19 cellular contexts compared by ENCODE assay signal in genomic region chr11:122879785-122880184, GRCh38. TPM values are rescaled to one million over a fixed set of nuclear protein-coding genes. Genes with fewer than 3 reads are reported as not detected.
DNase-seq lines count a peak whose midpoint lies in the region; ATAC-seq and TF ChIP-seq lines count a peak whose summit lies in the region.
"Had no signal": no experiment of that assay in that cellular context is flagged by ENCODE, and none has a peak within 500 bp of the region (broad histone marks: within the 10 kb centered on the region; RNA-seq: fewer than 3 reads in every experiment).

No MANE protein-coding gene starts in this region.

- H3K36me3 Mint-ChIP-seq in GM23338 (ENCODE audit: low read depth) (no peaks in the 10 kb centered on the region), T-helper 17 cell (ENCODE audit: low read depth) (no peaks in the 10 kb centered on the region)
- H3K36me3 Mint-ChIP-seq: activated CD4-positive, alpha-beta memory T cell treated with anti-CD3 and anti-CD28 coated beads for 36 hours; immature natural killer cell had no signal

- H3K9me3 Mint-ChIP-seq in GM23338 = no peaks in the 10 kb centered on the region
- H3K9me3 Mint-ChIP-seq: activated CD4-positive, alpha-beta memory T cell treated with anti-CD3 and anti-CD28 coated beads for 36 hours; activated naive CD4-positive, alpha-beta T cell treated with anti-CD3 and anti-CD28 coated beads for 36 hours; immature natural killer cell had no signal

- H3K9me3 ChIP-seq in T-helper 17 cell (ENCODE audit: control insufficient read depth, low read length, poor library complexity, severe bottlenecking) (no peaks in the 10 kb centered on the region), neural cell (ENCODE audit: low read length) (no peaks in the 10 kb centered on the region), tibial artery (no peaks in the 10 kb centered on the region)
- H3K9me3 ChIP-seq: right atrium auricular region had no signal

- TF ChIP-seq CTCF in GM23338 (conservative IDR thresholded peaks at IDR 0.05; ENCODE audit: low read depth in 2 of 2) = peak; percentile 45 to 46
- TF ChIP-seq CTCF in neural cell (IDR thresholded peaks at IDR 0.05; ENCODE audit: poor library complexity, severe bottlenecking) = peak; percentile 60
- TF ChIP-seq CTCF in tibial artery (IDR thresholded peaks at IDR 0.05) = no peak

- peak; percentile 15 for TF ChIP-seq RAD21 in neural cell (conservative IDR thresholded peaks at IDR 0.05)

- H3K27ac ChIP-seq in GM23338 (ENCODE audit: low read depth) = no peak overlapping the region
- no peak overlapping the region for H3K27ac ChIP-seq in neural cell (ENCODE audit: low read length)
- H3K27ac ChIP-seq in tibial artery = no peak overlapping the region
- H3K27ac ChIP-seq: right atrium auricular region, WERI-Rb-1 had no signal

- H3K4me3 Mint-ChIP-seq in GM23338 (no peak overlapping the region), T-helper 17 cell (peak overlapping the region; percentile 19)
- H3K4me3 Mint-ChIP-seq: activated CD4-positive, alpha-beta memory T cell treated with anti-CD3 and anti-CD28 coated beads for 36 hours; activated naive CD4-positive, alpha-beta T cell treated with anti-CD3 and anti-CD28 coated beads for 36 hours; immature natural killer cell had no signal

- ATAC-seq in GM23338 = peak; percentile 61
- no peak for ATAC-seq in T-helper 17 cell

- H3K27ac Mint-ChIP-seq in GM23338 (no peak overlapping the region), T-helper 17 cell (peak overlapping the region; percentile 24)
- H3K27ac Mint-ChIP-seq: activated CD4-positive, alpha-beta memory T cell treated with anti-CD3 and anti-CD28 coated beads for 36 hours; activated naive CD4-positive, alpha-beta T cell treated with anti-CD3 and anti-CD28 coated beads for 36 hours; immature natural killer cell had no signal

- no peak overlapping the region for H2AFZ ChIP-seq in GM23338
- no peak overlapping the region for H2AFZ ChIP-seq in neural cell (ENCODE audit: low read depth, low read length)

- H3K4me3 ChIP-seq in GM23338 (no peak overlapping the region), neural cell (ENCODE audit: low read length) (no peak overlapping the region), tibial artery (no peak overlapping the region)
- H3K4me3 ChIP-seq: right atrium auricular region had no signal

- H3K4me2 ChIP-seq in GM23338 = 0 out of 2 replicates have a peak overlapping the region, but pooled peaks have one; percentile 36
- no peak overlapping the region for H3K4me2 ChIP-seq in neural cell (ENCODE audit: low read length)

- H3K79me2 ChIP-seq in GM23338 (replicated peaks; ENCODE audit: insufficient read depth) (no peaks in the 10 kb centered on the region), neural cell (replicated peaks; ENCODE audit: insufficient read depth, low read length) (no peaks in the 10 kb centered on the region)

- H3K9ac ChIP-seq in neural cell (ENCODE audit: low read length) = no peak overlapping the region

- H3K36me3 ChIP-seq in GM23338 (ENCODE audit: insufficient read depth) = no peaks in the 10 kb centered on the region
- H3K36me3 ChIP-seq in neural cell (ENCODE audit: insufficient read depth, low read length) = no peaks in the 10 kb centered on the region
- H3K36me3 ChIP-seq in tibial artery = no peaks in the 10 kb centered on the region
- H3K36me3 ChIP-seq: right atrium auricular region, WERI-Rb-1 had no signal

- 0 out of 2 replicates have a peak, but pooled peaks cover 3% of the 10 kb centered on the region for H3F3A ChIP-seq in GM23338 (replicated peaks; ENCODE audit: low read depth)
- H3F3A ChIP-seq in neural cell (ENCODE audit: insufficient read depth, low read length, poor library complexity, severe bottlenecking) = no peaks in the 10 kb centered on the region

- intact Hi-C loops in tibial artery (cut with DNase I; ENCODE audit: low total_unique reads) = no loop called here

- H3K27me3 Mint-ChIP-seq in GM23338 (ENCODE audit: insufficient read depth, low read depth, poor library complexity) = peaks cover 23% of the 10 kb centered on the region
- H3K27me3 Mint-ChIP-seq in T-helper 17 cell = no peaks in the 10 kb centered on the region
- H3K27me3 Mint-ChIP-seq: activated CD4-positive, alpha-beta memory T cell treated with anti-CD3 and anti-CD28 coated beads for 36 hours had no signal

- H3K4me1 ChIP-seq in GM23338 (ENCODE audit: insufficient read depth) (peaks cover 9% of the 10 kb centered on the region), tibial artery (peaks cover 0 to 13% (median 4%) of the 10 kb centered on the region in 4 donors)

- H4K20me1 ChIP-seq in GM23338 (replicated peaks; ENCODE audit: insufficient read depth) (no peaks in the 10 kb centered on the region), neural cell (ENCODE audit: insufficient read depth) (no peaks in the 10 kb centered on the region)

- DNase-seq in GM23338 (ENCODE audit: low spot score) (peak; percentile 77), NCI-H1105 treated with DMSO at 0.1 percent for 48 hours (lab: John Stamatoyannopoulos, UW) (peak; percentile 29), T-helper 17 cell (no peak), tibial artery (no peak), NCI-H446 (lab: John Stamatoyannopoulos, UW) (no peak), NCI-H2081 treated with DMSO at 0.1 percent for 48 hours (lab: John Stamatoyannopoulos, UW) (no peak)
- DNase-seq: activated CD4-positive, alpha-beta memory T cell treated with anti-CD3 and anti-CD28 coated beads for 36 hours; immature natural killer cell; NCI-H1694; NCI-H510A; SHP77 treated with DMSO at 0.1 percent for 48 hours; T-helper 2 cell; WERI-Rb-1 had no signal

- H3K9me2 ChIP-seq in GM23338 (ENCODE audit: insufficient read depth) = no peaks in the 10 kb centered on the region
- H3K9me2 ChIP-seq in neural cell (ENCODE audit: insufficient read depth, low read length) = no peaks in the 10 kb centered on the region

- H3K27me3 ChIP-seq in GM23338 (ENCODE audit: insufficient read depth) (peaks cover 21% of the 10 kb centered on the region), neural cell (ENCODE audit: insufficient read depth, low read depth, low read length) (peaks cover 25% of the 10 kb centered on the region), tibial artery (peaks cover 0 to 4% of the 10 kb centered on the region in 2 donors)
- H3K27me3 ChIP-seq: right atrium auricular region had no signal

- peaks cover 29% of the 10 kb centered on the region for H3K4me1 Mint-ChIP-seq in GM23338
- peaks cover 17% of the 10 kb centered on the region for H3K4me1 Mint-ChIP-seq in T-helper 17 cell

- no peak for TF ChIP-seq EP300 in neural cell (conservative IDR thresholded peaks at IDR 0.05; ENCODE audit: poor library complexity, severe bottlenecking)

TF ChIP-seq in GM23338, 12 proteins besides CTCF, POLR2A, EP300 and RAD21 (continues in another document):
- no peak for TF ChIP-seq NANOG (IDR thresholded peaks at IDR 0.05; ENCODE audit: borderline replicate concordance)
- TF ChIP-seq ETS1 (IDR thresholded peaks at IDR 0.05) = no peak
- TF ChIP-seq JUNB (IDR thresholded peaks at IDR 0.05; ENCODE audit: unreplicated experiment) = no peak
- no peak for TF ChIP-seq ZNF331 (CRISPR knock-in tag; IDR thresholded peaks at IDR 0.05; ENCODE audit: low read depth)
- TF ChIP-seq EZH2 (IDR thresholded peaks at IDR 0.05; ENCODE audit: low read depth, unreplicated experiment) = no peak

TF ChIP-seq in neural cell, 6 proteins besides CTCF, POLR2A, EP300 and RAD21:
- TF ChIP-seq TAF1 (IDR thresholded peaks at IDR 0.05; ENCODE audit: low read depth) = no peak

RNA-seq across cellular contexts. Expression of gene JHY, which starts 2.8 kb away (rescaled TPM):
- total RNA-seq in GM23338 (2014; rRNA removed; shearing (Covaris generic)) = 0.58 and 0.94 TPM in 2 replicates
- 0.63 and 0.97 TPM in 2 replicates for polyA plus RNA-seq in GM23338 (2016; fragmentation: Nextera tagmentation; extraction: Ambion mirVana)
- 1 to 10 TPM; 2.2 to 3.0 TPM for total RNA-seq in T-helper 17 cell
- 0.37 and 1.0 TPM in 2 replicates for polyA plus RNA-seq in neural cell
- polyA minus RNA-seq in neural cell = 1.5 and 1.7 TPM in 2 replicates
- total RNA-seq: OCI-LY7 had no signal

RNA-seq across cellular contexts. Expression of gene CRTAM, which starts 41.5 kb away (rescaled TPM):
- total RNA-seq in GM23338 (2014; rRNA removed; shearing (Covaris generic)) = 0.08 TPM in 1 of 2 replicates, not detected in the other
- not detected in 2 replicates for polyA plus RNA-seq in GM23338 (2016; fragmentation: Nextera tagmentation; extraction: Ambion mirVana)
- total RNA-seq in T-helper 17 cell = not detected
- polyA plus RNA-seq in neural cell = not detected in 2 replicates
- polyA minus RNA-seq in neural cell = not detected in 2 replicates
- total RNA-seq: astrocyte, LHCN-M2, OCI-LY7 had no signal

Comparison
In these comparisons a context has a peak if more than half of its experiments do, and no peak if none do; other contexts are left out.
1. DNase-seq: peak in GM23338 (single experiment) and NCI-H1105 treated with DMSO at 0.1 percent for 48 hours (single experiment); none in T-helper 17 cell (0 of 3), tibial artery (0 of 2), NCI-H446 (0 of 2) and NCI-H2081 treated with DMSO at 0.1 percent for 48 hours (single experiment).
2. CTCF ChIP-seq: peak in GM23338 (2 of 2) and neural cell (single experiment); none in tibial artery (0 of 2).